In the genomic region with DNA sequence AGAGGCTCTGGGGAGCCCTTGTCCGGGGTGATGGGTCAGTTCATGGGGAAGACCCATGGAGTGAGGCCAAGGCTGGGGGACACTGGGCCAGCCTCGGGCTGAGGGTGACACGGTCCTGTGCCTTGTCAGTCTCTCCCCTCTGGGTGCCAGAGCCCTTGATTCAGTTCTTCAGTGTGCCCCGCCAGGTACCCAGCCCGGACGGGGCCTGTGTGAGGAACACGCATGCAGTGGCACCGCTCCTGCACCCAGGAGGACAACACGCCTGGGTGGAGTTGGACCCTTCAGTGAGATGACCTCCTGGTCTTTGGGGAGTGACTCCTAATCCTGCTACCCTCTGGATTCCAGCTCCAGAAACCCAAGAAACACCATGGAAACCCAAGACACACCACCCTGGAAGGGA, we compare ENCODE assay signal across 24 cellular contexts.
DNase-seq lines count a peak whose midpoint lies in the region; ATAC-seq, FAIRE-seq and TF ChIP-seq lines count a peak whose summit lies in the region.
"Had no signal": no experiment of that assay in that cellular context is flagged by ENCODE, and none has a peak within 500 bp of the region (broad histone marks: within the 10 kb centered on the region; RNA-seq: fewer than 3 reads in every experiment).

No MANE protein-coding gene starts in this region.

- WGBS in neuronal stem cell (ENCODE audit: extremely low coverage in 2 of 2, insufficient read length in 2 of 2, insufficient replicate concordance in 1 of 2), 2 donors: no CpG with 5 or more reads among the region's 9 CpGs

- peak overlapping the region; percentile 42 for H3K14ac ChIP-seq in neuronal stem cell (ENCODE audit: low read length)

- no peak overlapping the region for H3K23ac ChIP-seq in neuronal stem cell (ENCODE audit: low read depth, low read length, poor library complexity)

- no peak overlapping the region for H2BK15ac ChIP-seq in neuronal stem cell (ENCODE audit: low read length)

- H3K9ac ChIP-seq in kidney (ENCODE audit: low read length in 2 of 2) (no peak overlapping the region), neuronal stem cell (ENCODE audit: low read depth, low read length, poor library complexity) (no peak overlapping the region)

- H3K18ac ChIP-seq in neuronal stem cell (ENCODE audit: low read length): peak overlapping the region; percentile 9

- no peaks in the 10 kb centered on the region for H3K27me3 ChIP-seq in GM23338 (ENCODE audit: insufficient read depth)
- H3K27me3 ChIP-seq in neuronal stem cell (ENCODE audit: control insufficient read depth in 3 of 3, insufficient read depth in 3 of 3, low read depth in 1 of 3, low read length in 3 of 3): no peaks in the 10 kb centered on the region
- no peaks in the 10 kb centered on the region for H3K27me3 ChIP-seq in BE2C

- TF ChIP-seq CTCF in GM23338 (conservative IDR thresholded peaks at IDR 0.05; ENCODE audit: low read depth in 2 of 2) (no peak), WTC11 (IDR thresholded peaks at IDR 0.05) (no peak), kidney (IDR thresholded peaks at IDR 0.05; ENCODE audit: borderline replicate concordance, extremely low read depth, insufficient read depth) (no peak), BE2C (IDR thresholded peaks at IDR 0.05; ENCODE audit: low read depth, low read length) (no peak)

- H3K4me2 ChIP-seq in GM23338: no peak overlapping the region
- H3K4me2 ChIP-seq in neuronal stem cell (ENCODE audit: insufficient read depth, low read length, poor library complexity, severe bottlenecking): no peak overlapping the region

- no peak overlapping the region for H2BK120ac ChIP-seq in neuronal stem cell (ENCODE audit: low read depth, low read length)

- no peaks in the 10 kb centered on the region for H3K9me2 ChIP-seq in GM23338 (ENCODE audit: insufficient read depth)

- intact Hi-C loops in kidney (cut with DNase I): no loop called here

- no peaks in the 10 kb centered on the region for H3K9me3 ChIP-seq in kidney (ENCODE audit: control insufficient read depth in 1 of 2, low read length in 2 of 2)
- no peaks in the 10 kb centered on the region for H3K9me3 ChIP-seq in neuronal stem cell (replicated peaks in 1 of 2; ENCODE audit: control insufficient read depth in 2 of 2, insufficient read depth in 1 of 2, low read depth in 1 of 2, low read length in 2 of 2)
- H3K9me3 ChIP-seq in BE2C: no peaks in the 10 kb centered on the region

- H4K20me1 ChIP-seq in GM23338 (replicated peaks; ENCODE audit: insufficient read depth): 0 out of 2 replicates have a peak, but pooled peaks cover 5% of the 10 kb centered on the region

- POLR2A ChIA-PET in WTC11 (lab: Charles Lee): interaction anchor here (1.1 kb wide), 1 partner anchor 41 kb away, joined by 3 read pairs; no protein-coding TSS in a partner anchor

- no peak overlapping the region for H3K4ac ChIP-seq in neuronal stem cell (ENCODE audit: low read length)

- no peak overlapping the region for H2AFZ ChIP-seq in GM23338
- H2AFZ ChIP-seq in neuronal stem cell (ENCODE audit: low read length): no peak overlapping the region

- no peak overlapping the region for H4K91ac ChIP-seq in neuronal stem cell (ENCODE audit: low read depth, low read length, poor library complexity)

- H3K27ac ChIP-seq in GM23338 (ENCODE audit: low read depth) (0 out of 2 replicates have a peak overlapping the region, but pooled peaks have one; percentile 14), kidney (ENCODE audit: low read depth in 2 of 2, low read length in 2 of 2) (no peak overlapping the region), neuronal stem cell (replicated peaks; ENCODE audit: low read length) (no peak overlapping the region)

- H2AK5ac ChIP-seq in neuronal stem cell (ENCODE audit: low read depth, low read length): no peak overlapping the region

- no peak for DNase-seq in GM23338 (ENCODE audit: low spot score)
- no peak for DNase-seq in WTC11 (ENCODE audit: low spot score)
- DNase-seq in kidney: peak; percentile 58
- no peak for DNase-seq in neuronal stem cell (ENCODE audit: low spot score)
- DNase-seq in activated T-cell treated with anti-CD3 and anti-CD28 coated beads, Interleukin-2, amount 50 U/mL, for 24 hours: no peak
- DNase-seq in BE2C: no peak
- no peak for DNase-seq in stimulated activated CD4-positive, alpha-beta T cell treated with anti-CD3 and anti-CD28 coated beads, Interleukin-4, amount 100 ng/mL, for 1 hour
- DNase-seq: C1 segment of cervical spinal cord; CD4-positive, alpha-beta memory T cell; CD4-positive, CD25-positive, alpha-beta regulatory T cell; CD8-positive, alpha-beta memory T cell; COR-L47; DMS 273 treated with DMSO at 0.1 percent for 48 hours; DMS153; DMS79; DND-41; EL; GDM1 had no signal

- CTCF ChIA-PET in WTC11 (lab: Charles Lee): interaction anchor here (0.5 to 4.9 kb wide), 65 partner anchors 7 to 1741 kb away, joined by 3 to 38 read pairs (median 4); a partner anchor contains a TSS

- H3K4me1 ChIP-seq in GM23338 (ENCODE audit: insufficient read depth) (no peaks in the 10 kb centered on the region), kidney (ENCODE audit: control insufficient read depth in 1 of 2, insufficient read depth in 1 of 2, low read depth in 1 of 2, low read length in 2 of 2) (peaks cover under 1% of the 10 kb centered on the region in 2 donors), neuronal stem cell (ENCODE audit: control insufficient read depth in 2 of 2, insufficient read depth in 1 of 2, low read depth in 1 of 2, low read length in 2 of 2) (peaks cover 0 to 1% of the 10 kb centered on the region in 2 donors), BE2C (no peaks in the 10 kb centered on the region)

- H3F3A ChIP-seq in GM23338 (replicated peaks; ENCODE audit: low read depth): no peaks in the 10 kb centered on the region

- H3K4me3 Mint-ChIP-seq in GM23338 (no peak overlapping the region), WTC11 (no peak overlapping the region)
- no peak overlapping the region for H3K4me3 Mint-ChIP-seq in activated T-cell treated with anti-CD3 and anti-CD28 coated beads, Interleukin-2, amount 50 U/mL, for 24 hours
- H3K4me3 Mint-ChIP-seq: CD14-positive monocyte; CD4-positive, alpha-beta memory T cell; CD4-positive, CD25-positive, alpha-beta regulatory T cell; CD8-positive, alpha-beta memory T cell had no signal

- H3K4me1 Mint-ChIP-seq in GM23338: no peaks in the 10 kb centered on the region
- H3K4me1 Mint-ChIP-seq in WTC11: no peaks in the 10 kb centered on the region
- H3K4me1 Mint-ChIP-seq in activated T-cell treated with anti-CD3 and anti-CD28 coated beads, Interleukin-2, amount 50 U/mL, for 24 hours (ENCODE audit: low read depth): no peaks in the 10 kb centered on the region
- H3K4me1 Mint-ChIP-seq: CD14-positive monocyte; CD4-positive, CD25-positive, alpha-beta regulatory T cell had no signal

- H3K27me3 Mint-ChIP-seq in GM23338 (ENCODE audit: insufficient read depth, low read depth, poor library complexity) (no peaks in the 10 kb centered on the region), WTC11 (ENCODE audit: low read depth) (no peaks in the 10 kb centered on the region)
- H3K27me3 Mint-ChIP-seq in activated T-cell treated with anti-CD3 and anti-CD28 coated beads, Interleukin-2, amount 50 U/mL, for 24 hours: no peaks in the 10 kb centered on the region
- H3K27me3 Mint-ChIP-seq: CD4-positive, CD25-positive, alpha-beta regulatory T cell; CD8-positive, alpha-beta memory T cell had no signal

- H3K79me2 ChIP-seq in GM23338 (replicated peaks; ENCODE audit: insufficient read depth): no peaks in the 10 kb centered on the region

- no peak overlapping the region for H2BK5ac ChIP-seq in neuronal stem cell (ENCODE audit: low read length)

- H3K79me1 ChIP-seq in neuronal stem cell (ENCODE audit: low read depth, low read length): peaks cover 20% of the 10 kb centered on the region

- H3K36me3 Mint-ChIP-seq in GM23338 (ENCODE audit: low read depth) (no peaks in the 10 kb centered on the region), WTC11 (no peaks in the 10 kb centered on the region)
- no peaks in the 10 kb centered on the region for H3K36me3 Mint-ChIP-seq in activated T-cell treated with anti-CD3 and anti-CD28 coated beads, Interleukin-2, amount 50 U/mL, for 24 hours (ENCODE audit: low read depth)
- H3K36me3 Mint-ChIP-seq: CD14-positive monocyte; CD4-positive, alpha-beta memory T cell; CD4-positive, CD25-positive, alpha-beta regulatory T cell; CD8-positive, alpha-beta memory T cell had no signal

- ATAC-seq in GM23338: no peak
- ATAC-seq in WTC11: no peak
- ATAC-seq in HG03457 (IDR thresholded peaks at IDR 0.05; ENCODE audit: unreplicated experiment): no peak

- no peak overlapping the region for H3K27ac Mint-ChIP-seq in GM23338
- H3K27ac Mint-ChIP-seq in WTC11: no peak overlapping the region
- no peak overlapping the region for H3K27ac Mint-ChIP-seq in activated T-cell treated with anti-CD3 and anti-CD28 coated beads, Interleukin-2, amount 50 U/mL, for 24 hours
- H3K27ac Mint-ChIP-seq: CD14-positive monocyte; CD4-positive, alpha-beta memory T cell; CD4-positive, CD25-positive, alpha-beta regulatory T cell; CD8-positive, alpha-beta memory T cell had no signal

- no peak for FAIRE-seq in kidney (lab: Jason Lieb, UNC)
- FAIRE-seq: A204.1, GM12878, GM12892, GM18507 had no signal

- H3K4me3 ChIP-seq in GM23338: no peak overlapping the region
- no peak overlapping the region for H3K4me3 ChIP-seq in kidney (ENCODE audit: low read length in 2 of 2)
- no peak overlapping the region for H3K4me3 ChIP-seq in neuronal stem cell (ENCODE audit: low read length in 2 of 2)
- H3K4me3 ChIP-seq in BE2C (ENCODE audit: low read depth, low read length): no peak overlapping the region
- H3K4me3 ChIP-seq: GM12878 had no signal

- no peaks in the 10 kb centered on the region for H3K36me3 ChIP-seq in GM23338 (ENCODE audit: insufficient read depth)
- no peaks in the 10 kb centered on the region for H3K36me3 ChIP-seq in kidney (ENCODE audit: control insufficient read depth in 1 of 2, insufficient read depth in 2 of 2, low read length in 2 of 2)
- H3K36me3 ChIP-seq in neuronal stem cell (replicated peaks in 1 of 2; ENCODE audit: control insufficient read depth in 2 of 2, insufficient read depth in 2 of 2, low read length in 2 of 2): peaks cover 6 to 39% of the 10 kb centered on the region in 2 donors
- H3K36me3 ChIP-seq in BE2C: no peaks in the 10 kb centered on the region; the same call in 1 of the 2 replicates

- no peak overlapping the region for H2BK12ac ChIP-seq in neuronal stem cell (ENCODE audit: low read length)

- H4K8ac ChIP-seq in neuronal stem cell (ENCODE audit: low read depth, low read length): no peak overlapping the region

- H3K9me3 Mint-ChIP-seq in GM23338: no peaks in the 10 kb centered on the region
- H3K9me3 Mint-ChIP-seq in WTC11: no peaks in the 10 kb centered on the region
- H3K9me3 Mint-ChIP-seq in activated T-cell treated with anti-CD3 and anti-CD28 coated beads, Interleukin-2, amount 50 U/mL, for 24 hours: no peaks in the 10 kb centered on the region
- H3K9me3 Mint-ChIP-seq: CD14-positive monocyte; CD4-positive, CD25-positive, alpha-beta regulatory T cell; CD8-positive, alpha-beta memory T cell had no signal

TF ChIP-seq in WTC11, 78 proteins besides CTCF, POLR2A, EP300 and RAD21 (continues in another document):
- TF ChIP-seq NR2C2 (CRISPR knock-in tag; IDR thresholded peaks at IDR 0.05) (no peak), ATF1 (CRISPR knock-in tag; IDR thresholded peaks at IDR 0.05) (no peak)
